Comparison of ENCODE assay signal across 29 cellular contexts in the genomic region with DNA sequence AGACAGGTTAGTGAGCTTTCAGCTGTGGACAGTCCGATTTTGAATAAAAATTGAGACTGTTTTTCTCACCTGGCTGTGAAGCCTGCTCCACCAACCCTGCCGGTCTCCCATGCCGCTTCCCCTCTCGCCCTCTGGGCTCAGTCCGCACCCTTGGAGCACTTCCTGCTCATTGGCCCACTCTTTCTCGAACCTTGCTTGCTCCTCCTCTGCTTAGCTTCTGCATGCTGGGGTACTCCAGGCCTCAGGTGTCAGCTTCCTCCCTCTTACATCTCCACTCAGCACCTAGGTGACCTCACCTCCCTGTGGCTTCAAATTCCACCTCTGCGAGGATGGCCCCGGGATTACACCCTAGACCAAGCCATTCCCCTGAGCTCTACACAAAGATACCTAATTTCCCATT. TPM values are rescaled to one million over a fixed set of nuclear protein-coding genes. Genes with fewer than 3 reads are reported as not detected.
DNase-seq lines count a peak whose midpoint lies in the region; ATAC-seq and TF ChIP-seq lines count a peak whose summit lies in the region.
"Had no signal": no experiment of that assay in that cellular context is flagged by ENCODE, and none has a peak within 500 bp of the region (broad histone marks: within the 10 kb centered on the region; RNA-seq: fewer than 3 reads in every experiment).

No MANE protein-coding gene starts in this region.

- peaks cover 29% of the 10 kb centered on the region for H3K4me1 Mint-ChIP-seq in T-helper 2 cell treated with Interferon-gamma antibody and Interleukin-4, amounts not matched to agents 5 μg/mL and 100 μg/mL, for 36 hours (ENCODE audit: low read depth)
- peaks cover 20% of the 10 kb centered on the region for H3K4me1 Mint-ChIP-seq in nephron progenitor cell
- peaks cover 5% of the 10 kb centered on the region for H3K4me1 Mint-ChIP-seq in CD8-positive, alpha-beta T cell (ENCODE audit: low read depth)

- H3K4me3 ChIP-seq in OCI-LY3 (ENCODE audit: low read length) (peak overlapping the region; percentile 3; the same call in 1 of the 2 replicates), aorta (ENCODE audit: low read length in 2 of 2) (no peak overlapping the region), Peyer's patch (no peak overlapping the region)
- H3K4me3 ChIP-seq in CD8-positive, alpha-beta T cell (ENCODE audit: low read depth, low read length): no peak overlapping the region
- H3K4me3 ChIP-seq: GM12878, SJCRH30 had no signal

- H3K9me3 ChIP-seq in OCI-LY3 (ENCODE audit: insufficient read depth, low read length) (no peaks in the 10 kb centered on the region), aorta (ENCODE audit: control insufficient read depth, low read length) (no peaks in the 10 kb centered on the region), Peyer's patch (no peaks in the 10 kb centered on the region)
- H3K9me3 ChIP-seq in CD8-positive, alpha-beta T cell (ENCODE audit: low read length): no peaks in the 10 kb centered on the region
- H3K9me3 ChIP-seq: BE2C, SJCRH30 had no signal

- H3K36me3 ChIP-seq in OCI-LY3 (replicated peaks; ENCODE audit: low read depth, low read length) (no peaks in the 10 kb centered on the region), aorta (ENCODE audit: control insufficient read depth in 1 of 2, insufficient read depth in 2 of 2, low read length in 1 of 2) (no peaks in the 10 kb centered on the region), Peyer's patch (no peaks in the 10 kb centered on the region)
- H3K36me3 ChIP-seq in CD8-positive, alpha-beta T cell (ENCODE audit: insufficient read depth, low read length): no peaks in the 10 kb centered on the region
- H3K36me3 ChIP-seq: BE2C, SJCRH30 had no signal

- H3K4me3 Mint-ChIP-seq in T-helper 2 cell treated with Interferon-gamma antibody and Interleukin-4, amounts not matched to agents 5 μg/mL and 100 μg/mL, for 36 hours: no peak overlapping the region
- H3K4me3 Mint-ChIP-seq in nephron progenitor cell: no peak overlapping the region
- H3K4me3 Mint-ChIP-seq in CD8-positive, alpha-beta T cell: no peak overlapping the region
- H3K4me3 Mint-ChIP-seq: CD4-positive, CD25-positive, alpha-beta regulatory T cell had no signal

- intact Hi-C loops in aorta (cut with DNase I): loop anchor here (2.0 kb wide), 2 partner anchors 101 to 103 kb away; no protein-coding TSS in a partner anchor
- intact Hi-C loops in CD8-positive, alpha-beta T cell (cut with DNase I, micrococcal nuclease): loop anchor here (2.0 to 5.0 kb wide), 4 partner anchors 159 to 1403 kb away; no protein-coding TSS in a partner anchor

- H3K4me2 ChIP-seq in OCI-LY3 (ENCODE audit: low read length): peak overlapping the region; percentile 39

- no peak for TF ChIP-seq CTCF in OCI-LY3 (IDR thresholded peaks at IDR 0.05; ENCODE audit: low read depth, low read length)
- no peak for TF ChIP-seq CTCF in nephron progenitor cell (IDR thresholded peaks at IDR 0.05)
- TF ChIP-seq CTCF in Peyer's patch (IDR thresholded peaks at IDR 0.05): no peak
- no peak for TF ChIP-seq CTCF in CD8-positive, alpha-beta T cell (IDR thresholded peaks at IDR 0.05)

- H3K27me3 ChIP-seq in OCI-LY3 (ENCODE audit: low read depth, low read length) (peaks cover 8% of the 10 kb centered on the region), aorta (ENCODE audit: control insufficient read depth in 1 of 2, insufficient read depth in 2 of 2, low read length in 1 of 2) (no peaks in the 10 kb centered on the region), Peyer's patch (no peaks in the 10 kb centered on the region)
- H3K27me3 ChIP-seq in CD8-positive, alpha-beta T cell (ENCODE audit: insufficient read depth, low read length): no peaks in the 10 kb centered on the region
- H3K27me3 ChIP-seq: BE2C, SJCRH30 had no signal

- peak; percentile 54 for ATAC-seq in aorta (ENCODE audit: low FRiP score)
- no peak for ATAC-seq in CD8-positive, alpha-beta T cell
- ATAC-seq: GM12878, PC-3, Right ventricle myocardium inferior, SK-N-SH treated with all-trans-retinoic acid at 6 μM for 48 hours had no signal

- no peak for DNase-seq in T-helper 2 cell treated with Interferon-gamma antibody and Interleukin-4, amounts not matched to agents 5 μg/mL and 100 μg/mL, for 36 hours (ENCODE audit: low spot score)
- DNase-seq in T-helper 2 cell (no peak), nephron progenitor cell (no peak), aorta (no peak), Peyer's patch (no peak), kidney tubule cell (ENCODE audit: low spot score) (no peak)
- no peak for DNase-seq in CD8-positive, alpha-beta T cell
- DNase-seq: BE2C; CD4-positive, CD25-positive, alpha-beta regulatory T cell; COR-L47; DMS53; NCI-H1092 treated with DMSO at 0.1 percent for 48 hours; NCI-H1436; NCI-H187; NCI-H2171 treated with DMSO at 0.1 percent for 48 hours; NCI-H345; NCI-H510A treated with DMSO at 0.1 percent for 48 hours; NCI-H748 treated with DMSO at 0.1 percent for 48 hours; PC-3; SJCRH30 had no signal

- 0 out of 2 replicates have a peak overlapping the region, but pooled peaks have one; percentile 5 for H2AFZ ChIP-seq in OCI-LY3 (ENCODE audit: low read depth, low read length)

- H3K9me3 Mint-ChIP-seq in T-helper 2 cell treated with Interferon-gamma antibody and Interleukin-4, amounts not matched to agents 5 μg/mL and 100 μg/mL, for 36 hours: no peaks in the 10 kb centered on the region
- H3K9me3 Mint-ChIP-seq in nephron progenitor cell: peaks cover 26% of the 10 kb centered on the region
- no peaks in the 10 kb centered on the region for H3K9me3 Mint-ChIP-seq in CD8-positive, alpha-beta T cell

- H3K27ac Mint-ChIP-seq in T-helper 2 cell treated with Interferon-gamma antibody and Interleukin-4, amounts not matched to agents 5 μg/mL and 100 μg/mL, for 36 hours: peak overlapping the region; percentile 17
- peak overlapping the region; percentile 42 for H3K27ac Mint-ChIP-seq in nephron progenitor cell
- no peak overlapping the region for H3K27ac Mint-ChIP-seq in CD8-positive, alpha-beta T cell
- H3K27ac Mint-ChIP-seq: CD4-positive, CD25-positive, alpha-beta regulatory T cell had no signal

- no peaks in the 10 kb centered on the region for H4K20me1 ChIP-seq in OCI-LY3 (ENCODE audit: insufficient read depth, low read length)

- no peaks in the 10 kb centered on the region for H3K79me2 ChIP-seq in OCI-LY3 (ENCODE audit: low read length)

- POLR2A ChIA-PET in CD8-positive, alpha-beta T cell (lab: Charles Lee): no interaction called here

- H3K36me3 Mint-ChIP-seq in T-helper 2 cell treated with Interferon-gamma antibody and Interleukin-4, amounts not matched to agents 5 μg/mL and 100 μg/mL, for 36 hours (ENCODE audit: low read depth): no peaks in the 10 kb centered on the region
- H3K36me3 Mint-ChIP-seq in nephron progenitor cell (ENCODE audit: low read depth): no peaks in the 10 kb centered on the region
- no peaks in the 10 kb centered on the region for H3K36me3 Mint-ChIP-seq in CD8-positive, alpha-beta T cell
- H3K36me3 Mint-ChIP-seq: CD4-positive, CD25-positive, alpha-beta regulatory T cell had no signal

- WGBS in aorta, 2 donors: 88 to 90% methylated on average over 8 of the region's 8 CpGs

- CTCF ChIA-PET in CD8-positive, alpha-beta T cell (lab: Charles Lee): interaction anchor here (1.3 to 2.0 kb wide), 4 partner anchors 9 to 1095 kb away, joined by 3 to 17 read pairs (median 4); no protein-coding TSS in a partner anchor

- peak overlapping the region; percentile 57 for H3K27ac ChIP-seq in OCI-LY3 (ENCODE audit: low read length)
- H3K27ac ChIP-seq in aorta (ENCODE audit: low read depth in 1 of 2, low read length in 2 of 2): no peak overlapping the region
- H3K27ac ChIP-seq in Peyer's patch: no peak overlapping the region
- no peak overlapping the region for H3K27ac ChIP-seq in CD8-positive, alpha-beta T cell (ENCODE audit: low read depth, low read length)
- H3K27ac ChIP-seq: 22Rv1, HL-60, SJCRH30 had no signal

- H3K27me3 Mint-ChIP-seq in T-helper 2 cell treated with Interferon-gamma antibody and Interleukin-4, amounts not matched to agents 5 μg/mL and 100 μg/mL, for 36 hours (ENCODE audit: low read depth): peaks cover 25% of the 10 kb centered on the region
- peaks cover 11% of the 10 kb centered on the region for H3K27me3 Mint-ChIP-seq in nephron progenitor cell (ENCODE audit: low read depth, poor library complexity)
- peaks cover 13% of the 10 kb centered on the region for H3K27me3 Mint-ChIP-seq in CD8-positive, alpha-beta T cell (ENCODE audit: low read depth)

- H3K4me1 ChIP-seq in OCI-LY3 (ENCODE audit: low read length) (peaks cover 23% of the 10 kb centered on the region), aorta (ENCODE audit: control insufficient read depth in 1 of 2, insufficient read depth in 2 of 2, low read length in 2 of 2) (no peaks in the 10 kb centered on the region), Peyer's patch (no peaks in the 10 kb centered on the region)
- peaks cover 6% of the 10 kb centered on the region for H3K4me1 ChIP-seq in CD8-positive, alpha-beta T cell (ENCODE audit: insufficient read depth, low read length)
- H3K4me1 ChIP-seq: BE2C had no signal

- H3K9ac ChIP-seq in OCI-LY3 (ENCODE audit: low read length): no peak overlapping the region

- TF ChIP-seq POLR2A in Peyer's patch (IDR thresholded peaks at IDR 0.05): no peak

RNA-seq across cellular contexts. Expression of gene C13orf42, which starts 39.6 kb away (rescaled TPM):
- total RNA-seq in aorta: not detected
- polyA plus RNA-seq in aorta: not detected
- not detected for total RNA-seq in Peyer's patch
- total RNA-seq in CD8-positive, alpha-beta T cell: not detected
- total RNA-seq: CD4-positive, CD25-positive, alpha-beta regulatory T cell; GM12878; H4; M059J; PC-3; Right ventricle myocardium inferior; RPMI7951; SJCRH30 had no signal
- polyA plus RNA-seq: CD4-positive, CD25-positive, alpha-beta regulatory T cell; GM12878 had no signal
